ENCODE assay signal across 9 cellular contexts in genomic region chr16:85524630-85525463, GRCh38.
DNase-seq lines count a peak whose midpoint lies in the region; ATAC-seq and TF ChIP-seq lines count a peak whose summit lies in the region.
"Had no signal": no experiment of that assay in that cellular context is flagged by ENCODE, and none has a peak within 500 bp of the region (broad histone marks: within the 10 kb centered on the region; RNA-seq: fewer than 3 reads in every experiment).

No MANE protein-coding gene starts in this region.

- H3K4me1 ChIP-seq in right atrium auricular region (peaks cover 0 to 63% of the 10 kb centered on the region in 2 donors), upper lobe of left lung (peaks cover 52 to 80% (median 61%) of the 10 kb centered on the region in 4 donors)

- H3K27me3 ChIP-seq in right atrium auricular region: no peaks in the 10 kb centered on the region
- H3K27me3 ChIP-seq in upper lobe of left lung: no peaks in the 10 kb centered on the region

- H3K4me3 ChIP-seq in right atrium auricular region (no peak overlapping the region), upper lobe of left lung (no peak overlapping the region)

- no peaks in the 10 kb centered on the region for H3K9me3 ChIP-seq in right atrium auricular region
- no peaks in the 10 kb centered on the region for H3K9me3 ChIP-seq in upper lobe of left lung

- H3K4me3 Mint-ChIP-seq in activated CD4-positive, alpha-beta memory T cell treated with anti-CD3 and anti-CD28 coated beads, Interleukin-2, amount 10 ng/mL, durations not matched to agents 7 days and 5 days: no peak overlapping the region
- H3K4me3 Mint-ChIP-seq: CD4-positive, CD25-positive, alpha-beta regulatory T cell had no signal

- H3K36me3 ChIP-seq in right atrium auricular region (no peaks in the 10 kb centered on the region), upper lobe of left lung (no peaks in the 10 kb centered on the region)

- no peaks in the 10 kb centered on the region for H3K4me1 Mint-ChIP-seq in activated CD4-positive, alpha-beta memory T cell treated with anti-CD3 and anti-CD28 coated beads, Interleukin-2, amount 10 ng/mL, durations not matched to agents 7 days and 5 days
- H3K4me1 Mint-ChIP-seq: CD4-positive, CD25-positive, alpha-beta regulatory T cell had no signal

- ATAC-seq in upper lobe of left lung (ENCODE audit: low FRiP score in 2 of 2): peak; percentile 20 to 62
- ATAC-seq in GM21381 (IDR thresholded peaks at IDR 0.05; ENCODE audit: unreplicated experiment): no peak

- WGBS in upper lobe of left lung, 2 donors: 40 to 61% methylated on average over 7 to 28 of the region's 30 CpGs

- TF ChIP-seq POLR2A in upper lobe of left lung (IDR thresholded peaks at IDR 0.05): peak in 1 of 4 donors; percentile 28

- no peak overlapping the region for H3K27ac ChIP-seq in right atrium auricular region
- H3K27ac ChIP-seq in upper lobe of left lung: peak overlapping the region; percentile 65 to 81 (median 74)

- CTCF ChIA-PET in activated CD4-positive, alpha-beta memory T cell treated with anti-CD3 and anti-CD28 coated beads, Interleukin-2, amount 10 ng/mL, durations not matched to agents 7 days and 5 days (lab: Charles Lee): no interaction called here

- TF ChIP-seq CTCF in right atrium auricular region (IDR thresholded peaks at IDR 0.05) (no peak), upper lobe of left lung (IDR thresholded peaks at IDR 0.05) (no peak)

- H3K27me3 Mint-ChIP-seq in activated CD4-positive, alpha-beta memory T cell treated with anti-CD3 and anti-CD28 coated beads, Interleukin-2, amount 10 ng/mL, durations not matched to agents 7 days and 5 days: no peaks in the 10 kb centered on the region
- H3K27me3 Mint-ChIP-seq: CD4-positive, CD25-positive, alpha-beta regulatory T cell had no signal

- no peak overlapping the region for H3K27ac Mint-ChIP-seq in activated CD4-positive, alpha-beta memory T cell treated with anti-CD3 and anti-CD28 coated beads, Interleukin-2, amount 10 ng/mL, durations not matched to agents 7 days and 5 days
- H3K27ac Mint-ChIP-seq: CD4-positive, CD25-positive, alpha-beta regulatory T cell had no signal

- POLR2A ChIA-PET in activated CD4-positive, alpha-beta memory T cell treated with anti-CD3 and anti-CD28 coated beads, Interleukin-2, amount 10 ng/mL, durations not matched to agents 7 days and 5 days (lab: Charles Lee): no interaction called here

- no peaks in the 10 kb centered on the region for H3K9me3 Mint-ChIP-seq in activated CD4-positive, alpha-beta memory T cell treated with anti-CD3 and anti-CD28 coated beads, Interleukin-2, amount 10 ng/mL, durations not matched to agents 7 days and 5 days
- H3K9me3 Mint-ChIP-seq: CD4-positive, CD25-positive, alpha-beta regulatory T cell had no signal

- TF ChIP-seq EP300 in upper lobe of left lung (IDR thresholded peaks at IDR 0.05): peak in 1 of 4 donors; percentile 45

- H3K36me3 Mint-ChIP-seq in activated CD4-positive, alpha-beta memory T cell treated with anti-CD3 and anti-CD28 coated beads, Interleukin-2, amount 10 ng/mL, durations not matched to agents 7 days and 5 days (ENCODE audit: low read depth): no peaks in the 10 kb centered on the region
- H3K36me3 Mint-ChIP-seq: CD4-positive, CD25-positive, alpha-beta regulatory T cell had no signal

- DNase-seq in NCI-H82 (lab: John Stamatoyannopoulos, UW): peak; percentile 70
- no peak for DNase-seq in NCI-H82 treated with DMSO at 0.1 percent for 48 hours (lab: John Stamatoyannopoulos, UW; ENCODE audit: unreplicated experiment)
- DNase-seq in SKM-1 (lab: John Stamatoyannopoulos, UW; ENCODE audit: unreplicated experiment): peak; percentile 84
- peak; percentile 78 for DNase-seq in right atrium auricular region (ENCODE audit: low spot score)
- DNase-seq in upper lobe of left lung: peak; percentile 91
- DNase-seq in activated CD4-positive, alpha-beta memory T cell treated with anti-CD3 and anti-CD28 coated beads, Interleukin-2, amount 10 ng/mL, durations not matched to agents 7 days and 5 days: no peak
- DNase-seq in NCI-H446 (lab: John Stamatoyannopoulos, UW): no peak
- DNase-seq: CD4-positive, CD25-positive, alpha-beta regulatory T cell had no signal

Comparison
In these comparisons a context has a peak if more than half of its experiments do, and no peak if none do; other contexts are left out.
1. DNase-seq: peak in NCI-H82 (single experiment), SKM-1 (single experiment), right atrium auricular region (single experiment) and upper lobe of left lung (2 of 2); none in NCI-H82 treated with DMSO at 0.1 percent for 48 hours (single experiment), activated CD4-positive, alpha-beta memory T cell treated with anti-CD3 and anti-CD28 coated beads, Interleukin-2, amount 10 ng/mL, durations not matched to agents 7 days and 5 days (single experiment) and NCI-H446 (0 of 2).
2. H3K27ac ChIP-seq: peak in upper lobe of left lung (4 of 4); none in right atrium auricular region (0 of 2).